19 cellular contexts compared by ENCODE assay signal in the genomic region with DNA sequence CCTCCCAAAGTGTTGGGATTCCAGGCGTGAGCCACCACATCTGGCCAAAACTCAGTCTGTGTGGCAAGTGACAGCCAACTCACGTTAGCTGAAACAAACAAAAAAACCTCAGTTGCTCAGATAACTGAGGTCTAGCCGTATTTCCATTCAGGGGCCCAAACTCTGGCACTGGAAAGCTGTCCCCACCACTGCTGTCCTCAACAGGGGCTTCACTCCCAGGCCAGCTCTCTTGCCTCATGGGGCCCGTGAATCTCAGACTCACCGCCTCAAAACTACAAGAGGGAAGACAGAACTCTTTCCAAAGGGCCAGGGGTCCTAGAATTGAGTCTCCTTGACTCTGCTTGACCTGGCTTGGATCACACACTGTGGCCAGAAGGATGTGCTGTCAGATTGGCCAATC. TPM values are rescaled to one million over a fixed set of nuclear protein-coding genes. Genes with fewer than 3 reads are reported as not detected.
DNase-seq lines count a peak whose midpoint lies in the region; ATAC-seq and TF ChIP-seq lines count a peak whose summit lies in the region.
"Had no signal": no experiment of that assay in that cellular context is flagged by ENCODE, and none has a peak within 500 bp of the region (broad histone marks: within the 10 kb centered on the region; RNA-seq: fewer than 3 reads in every experiment).

No MANE protein-coding gene starts in this region.

- no peaks in the 10 kb centered on the region for H3K27me3 ChIP-seq in CD4-positive, CD25-positive, alpha-beta regulatory T cell (ENCODE audit: control insufficient read depth, insufficient read depth, low read length)
- H3K27me3 ChIP-seq in RWPE2 (ENCODE audit: insufficient read depth, poor library complexity, severe bottlenecking) = no peaks in the 10 kb centered on the region
- no peaks in the 10 kb centered on the region for H3K27me3 ChIP-seq in gastrocnemius medialis
- H3K27me3 ChIP-seq in thyroid gland = no peaks in the 10 kb centered on the region
- no peaks in the 10 kb centered on the region for H3K27me3 ChIP-seq in tibial nerve
- H3K27me3 ChIP-seq: BE2C, BLaER1 had no signal

- peaks cover 0 to 9% (median 7%) of the 10 kb centered on the region in 4 donors for H3K4me1 Mint-ChIP-seq in CD4-positive, CD25-positive, alpha-beta regulatory T cell

- H3K4me1 ChIP-seq in CD4-positive, CD25-positive, alpha-beta regulatory T cell (ENCODE audit: control insufficient read depth, insufficient read depth, low read length, poor library complexity, severe bottlenecking) = no peaks in the 10 kb centered on the region
- H3K4me1 ChIP-seq in RWPE2 (ENCODE audit: insufficient read depth, poor library complexity, severe bottlenecking) (no peaks in the 10 kb centered on the region), gastrocnemius medialis (peaks cover 0 to 17% of the 10 kb centered on the region in 2 donors), thyroid gland (peaks cover 12 to 20% of the 10 kb centered on the region in 2 donors), tibial nerve (peaks cover 0 to 18% (median 0%) of the 10 kb centered on the region in 4 donors)
- H3K4me1 ChIP-seq: BE2C, Caco-2 had no signal

- intact Hi-C loops in gastrocnemius medialis (cut with DNase I; ENCODE audit: low total_unique reads) = no loop called here
- intact Hi-C loops in thyroid gland (cut with DNase I) = no loop called here

- TF ChIP-seq CTCF in RWPE2 (IDR thresholded peaks at IDR 0.05; ENCODE audit: poor library complexity, severe bottlenecking) (no peak), gastrocnemius medialis (IDR thresholded peaks at IDR 0.05 in 4 of 5, conservative IDR thresholded peaks at IDR 0.05 in 1 of 5) (no peak), thyroid gland (IDR thresholded peaks at IDR 0.05) (no peak), tibial nerve (IDR thresholded peaks at IDR 0.05) (no peak)

- H3K27ac Mint-ChIP-seq in CD4-positive, CD25-positive, alpha-beta regulatory T cell = peak overlapping the region in 2 of 3 donors; percentile 14 to 69
- H3K27ac Mint-ChIP-seq: CD4-positive, alpha-beta T cell; CD8-positive, alpha-beta T cell had no signal

- no peak for DNase-seq in CD4-positive, CD25-positive, alpha-beta regulatory T cell
- peak; percentile 60 for DNase-seq in RWPE2 (ENCODE audit: low spot score)
- DNase-seq in gastrocnemius medialis = no peak
- DNase-seq in thyroid gland = no peak
- DNase-seq in tibial nerve (ENCODE audit: low spot score in 2 of 2) = no peak
- DNase-seq: 8988T; ACHN; BE2C; C1 segment of cervical spinal cord; Caco-2; Calu3; CD4-positive, alpha-beta T cell; CD8-positive, alpha-beta T cell; DMS79 treated with DMSO at 0.1 percent for 48 hours; GF-D8 had no signal

- TF ChIP-seq POLR2A in gastrocnemius medialis (IDR thresholded peaks at IDR 0.05) (no peak), thyroid gland (IDR thresholded peaks at IDR 0.05) (no peak), tibial nerve (IDR thresholded peaks at IDR 0.05) (no peak)

- H3K4me3 ChIP-seq in CD4-positive, CD25-positive, alpha-beta regulatory T cell (ENCODE audit: low read depth, low read length) = no peak overlapping the region
- no peak overlapping the region for H3K4me3 ChIP-seq in RWPE2 (ENCODE audit: severe bottlenecking)
- no peak overlapping the region for H3K4me3 ChIP-seq in gastrocnemius medialis
- H3K4me3 ChIP-seq in thyroid gland (replicated peaks in 1 of 3) = no peak overlapping the region
- no peak overlapping the region for H3K4me3 ChIP-seq in tibial nerve
- H3K4me3 ChIP-seq: BLaER1 had no signal

- in situ Hi-C loops in gastrocnemius medialis (cut with MboI; ENCODE audit: low sequenced_read_pairs in 4 of 4) = no loop called here

- ATAC-seq in CD4-positive, CD25-positive, alpha-beta regulatory T cell (ENCODE audit: low read depth in 2 of 2) = no peak
- no peak for ATAC-seq in RWPE2 (ENCODE audit: low read depth)
- ATAC-seq in gastrocnemius medialis = no peak
- no peak for ATAC-seq in HG03025 (IDR thresholded peaks at IDR 0.05; ENCODE audit: low FRiP score, unreplicated experiment)
- no peak for ATAC-seq in GM21526 (IDR thresholded peaks at IDR 0.05; ENCODE audit: low FRiP score, unreplicated experiment)
- ATAC-seq: CD8-positive, alpha-beta T cell had no signal

- H3K36me3 Mint-ChIP-seq in CD4-positive, CD25-positive, alpha-beta regulatory T cell = peaks cover 31% of the 10 kb centered on the region

- no peaks in the 10 kb centered on the region for H3K9me3 ChIP-seq in CD4-positive, CD25-positive, alpha-beta regulatory T cell (ENCODE audit: control insufficient read depth in 2 of 2, low read length in 2 of 2)
- H3K9me3 ChIP-seq in RWPE2 (ENCODE audit: severe bottlenecking) (no peaks in the 10 kb centered on the region), gastrocnemius medialis (no peaks in the 10 kb centered on the region), thyroid gland (no peaks in the 10 kb centered on the region), tibial nerve (no peaks in the 10 kb centered on the region)
- H3K9me3 ChIP-seq: BE2C, BLaER1, Caco-2 had no signal

- H3K9me3 Mint-ChIP-seq in CD4-positive, CD25-positive, alpha-beta regulatory T cell = no peaks in the 10 kb centered on the region
- H3K9me3 Mint-ChIP-seq: CD14-positive monocyte; CD4-positive, alpha-beta T cell; CD8-positive, alpha-beta T cell had no signal

- no peak overlapping the region for H3K27ac ChIP-seq in CD4-positive, CD25-positive, alpha-beta regulatory T cell (ENCODE audit: insufficient read depth, low read length, poor library complexity, severe bottlenecking)
- no peak overlapping the region for H3K27ac ChIP-seq in RWPE2 (ENCODE audit: poor library complexity, severe bottlenecking)
- H3K27ac ChIP-seq in gastrocnemius medialis = peak overlapping the region; percentile 33 to 77 (median 64)
- H3K27ac ChIP-seq in thyroid gland = peak overlapping the region in 2 of 3 donors; percentile 65 to 66
- no peak overlapping the region for H3K27ac ChIP-seq in tibial nerve
- H3K27ac ChIP-seq: BLaER1 had no signal

- 98 to 100% methylated on average over 5 of the region's 5 CpGs for WGBS in thyroid gland, 2 donors
- WGBS in tibial nerve, 2 donors = 88 to 96% methylated on average over 5 of the region's 5 CpGs

- no peak for TF ChIP-seq EP300 in tibial nerve (IDR thresholded peaks at IDR 0.05)

- no peaks in the 10 kb centered on the region for H3K27me3 Mint-ChIP-seq in CD4-positive, CD25-positive, alpha-beta regulatory T cell
- H3K27me3 Mint-ChIP-seq: CD4-positive, alpha-beta T cell had no signal

- H3K36me3 ChIP-seq in CD4-positive, CD25-positive, alpha-beta regulatory T cell (ENCODE audit: control insufficient read depth, insufficient read depth, low read length) = peaks cover 48% of the 10 kb centered on the region
- H3K36me3 ChIP-seq in RWPE2 (ENCODE audit: low read depth) (peaks cover 81% of the 10 kb centered on the region), gastrocnemius medialis (peaks cover 0 to 52% of the 10 kb centered on the region in 2 donors), thyroid gland (peaks cover 0 to 11% of the 10 kb centered on the region in 2 donors), tibial nerve (peaks cover 3 to 87% (median 4%) of the 10 kb centered on the region in 3 donors)

- H3K4me3 Mint-ChIP-seq in CD4-positive, CD25-positive, alpha-beta regulatory T cell = no peak overlapping the region
- H3K4me3 Mint-ChIP-seq: CD14-positive monocyte; CD4-positive, alpha-beta T cell; CD8-positive, alpha-beta T cell had no signal

RNA-seq across cellular contexts. Expression of gene TTPAL, which starts 7.4 kb away (rescaled TPM):
- total RNA-seq in CD4-positive, CD25-positive, alpha-beta regulatory T cell = 13.2 TPM
- 10 to 100 TPM; 11.5 to 14.4 (median 13.7) TPM for polyA plus RNA-seq in CD4-positive, CD25-positive, alpha-beta regulatory T cell
- total RNA-seq in gastrocnemius medialis = 1 to 10 TPM; 3.5 to 5.0 (median 4.7) TPM
- 10 to 100 TPM; 14.2 to 27.7 (median 22.3) TPM for total RNA-seq in thyroid gland
- total RNA-seq in tibial nerve = 10 to 100 TPM; 13.0 to 23.7 (median 16.9) TPM

RNA-seq across cellular contexts. Expression of gene SERINC3, which starts 38.8 kb away (rescaled TPM):
- total RNA-seq in CD4-positive, CD25-positive, alpha-beta regulatory T cell = 77.3 TPM
- polyA plus RNA-seq in CD4-positive, CD25-positive, alpha-beta regulatory T cell = 100 to 1,000 TPM; 195 to 254 (median 202) TPM
- total RNA-seq in gastrocnemius medialis = 100 to 1,000 TPM in 3 of 4 donors, 10 to 100 TPM in 1; 93.3 to 174 (median 139) TPM
- total RNA-seq in thyroid gland = 100 to 1,000 TPM; 113 to 140 (median 137) TPM
- total RNA-seq in tibial nerve = 10 to 100 TPM; 59.7 to 97.5 (median 86.7) TPM

Comparison
In these comparisons a context has a peak if more than half of its experiments do, and no peak if none do; other contexts are left out.
1. H3K27ac ChIP-seq: peak in gastrocnemius medialis (4 of 4) and thyroid gland (2 of 3); none in CD4-positive, CD25-positive, alpha-beta regulatory T cell (single experiment), RWPE2 (single experiment) and tibial nerve (0 of 4).